In the genomic region with DNA sequence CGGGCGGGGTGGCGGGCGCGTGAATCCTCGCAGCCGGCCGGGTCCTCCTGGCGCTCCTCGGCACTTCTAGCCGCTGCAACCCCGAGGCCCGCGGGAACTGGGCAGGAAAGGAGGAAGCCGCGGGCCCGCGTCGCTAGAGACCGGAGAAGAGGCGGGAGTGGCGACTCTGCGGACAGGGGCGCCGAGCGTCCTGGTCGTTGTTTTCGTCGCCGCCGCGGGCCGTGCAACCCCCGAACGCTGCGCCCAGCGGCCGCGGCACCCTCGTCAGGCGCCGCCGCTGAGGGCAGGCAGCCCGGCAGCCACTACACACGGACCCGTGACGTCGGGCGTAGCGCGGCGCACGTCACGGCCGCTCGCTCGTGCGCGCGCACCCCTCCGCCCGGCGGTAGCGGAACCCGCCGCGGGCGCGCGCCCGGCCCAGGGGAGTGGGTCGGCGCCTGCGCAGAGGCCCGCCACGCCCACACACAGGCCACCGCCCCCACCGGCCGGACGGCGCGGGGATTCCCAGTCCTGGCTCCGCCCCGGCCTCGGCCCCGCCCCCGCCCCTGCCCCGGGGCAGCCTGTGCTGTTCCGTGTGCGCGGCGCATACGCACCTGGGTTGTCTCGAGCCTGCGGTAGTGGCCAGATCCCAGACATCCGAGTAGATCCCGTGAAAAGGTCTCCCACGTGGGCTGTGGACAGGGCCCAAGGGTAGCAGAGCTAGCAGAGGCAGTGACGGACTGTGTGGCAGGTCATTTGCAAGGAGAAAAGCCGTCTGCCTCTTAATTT, we compare ENCODE assay signal across 8 cellular contexts. TPM values are rescaled to one million over a fixed set of nuclear protein-coding genes. Genes with fewer than 3 reads are reported as not detected.
DNase-seq lines count a peak whose midpoint lies in the region; ATAC-seq and TF ChIP-seq lines count a peak whose summit lies in the region.

A gene with protein sequence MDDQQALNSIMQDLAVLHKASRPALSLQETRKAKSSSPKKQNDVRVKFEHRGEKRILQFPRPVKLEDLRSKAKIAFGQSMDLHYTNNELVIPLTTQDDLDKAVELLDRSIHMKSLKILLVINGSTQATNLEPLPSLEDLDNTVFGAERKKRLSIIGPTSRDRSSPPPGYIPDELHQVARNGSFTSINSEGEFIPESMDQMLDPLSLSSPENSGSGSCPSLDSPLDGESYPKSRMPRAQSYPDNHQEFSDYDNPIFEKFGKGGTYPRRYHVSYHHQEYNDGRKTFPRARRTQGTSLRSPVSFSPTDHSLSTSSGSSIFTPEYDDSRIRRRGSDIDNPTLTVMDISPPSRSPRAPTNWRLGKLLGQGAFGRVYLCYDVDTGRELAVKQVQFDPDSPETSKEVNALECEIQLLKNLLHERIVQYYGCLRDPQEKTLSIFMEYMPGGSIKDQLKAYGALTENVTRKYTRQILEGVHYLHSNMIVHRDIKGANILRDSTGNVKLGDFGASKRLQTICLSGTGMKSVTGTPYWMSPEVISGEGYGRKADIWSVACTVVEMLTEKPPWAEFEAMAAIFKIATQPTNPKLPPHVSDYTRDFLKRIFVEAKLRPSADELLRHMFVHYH (minus strand): TSS at position 321 of the 768 bp plus-strand sequence. CDS start 44,846 bp downstream, outside the sequence.

- intact Hi-C loops in ascending aorta (cut with DNase I): loop anchor here (1.0 to 10.0 kb wide), 4 partner anchors 19 to 287 kb away; partner anchors contain the start of gene LIMS2
- intact Hi-C loops in right cardiac atrium (cut with DNase I): no loop called here
- intact Hi-C loops in uterus (cut with DNase I; ENCODE audit: low total_unique reads): no loop called here

- no peaks in the 10 kb centered on the region for H3K9me3 ChIP-seq in ascending aorta
- no peaks in the 10 kb centered on the region for H3K9me3 ChIP-seq in right cardiac atrium (ENCODE audit: control insufficient read depth, low read length)
- H3K9me3 ChIP-seq in uterus: no peaks in the 10 kb centered on the region

- no peaks in the 10 kb centered on the region for H3K9me3 Mint-ChIP-seq in T-helper 2 cell treated with Interferon-gamma antibody and Interleukin-4, amounts not matched to agents 5 μg/mL and 100 μg/mL, for 36 hours

- WGBS in right cardiac atrium: under 1% methylated on average over 100 of the region's 100 CpGs

- TF ChIP-seq CTCF in ascending aorta (IDR thresholded peaks at IDR 0.05): no peak
- peak in 1 of 4 experiments; percentile 14 for TF ChIP-seq CTCF in uterus (IDR thresholded peaks at IDR 0.05)

- peaks cover 58% of the 10 kb centered on the region for H3K4me1 Mint-ChIP-seq in T-helper 2 cell treated with Interferon-gamma antibody and Interleukin-4, amounts not matched to agents 5 μg/mL and 100 μg/mL, for 36 hours (ENCODE audit: low read depth)

- H3K4me3 Mint-ChIP-seq in T-helper 2 cell treated with Interferon-gamma antibody and Interleukin-4, amounts not matched to agents 5 μg/mL and 100 μg/mL, for 36 hours: peak within 1 kb of the TSS; percentile 90

- H3K27ac Mint-ChIP-seq in T-helper 2 cell treated with Interferon-gamma antibody and Interleukin-4, amounts not matched to agents 5 μg/mL and 100 μg/mL, for 36 hours: peak within 1 kb of the TSS; percentile 97

- H3K4me3 ChIP-seq in ascending aorta: peak within 1 kb of the TSS; percentile 90 to 99
- peak within 1 kb of the TSS; percentile 88 for H3K4me3 ChIP-seq in right cardiac atrium (ENCODE audit: low read length)
- peak within 1 kb of the TSS; percentile 60 to 100 for H3K4me3 ChIP-seq in uterus

- H3K27me3 ChIP-seq in ascending aorta (no peaks in the 10 kb centered on the region), right cardiac atrium (ENCODE audit: control insufficient read depth, insufficient read depth) (no peaks in the 10 kb centered on the region), uterus (no peaks in the 10 kb centered on the region)

- peaks cover 8 to 15% of the 10 kb centered on the region in 2 donors for H3K4me1 ChIP-seq in ascending aorta
- H3K4me1 ChIP-seq in right cardiac atrium (ENCODE audit: control insufficient read depth, insufficient read depth, low read length): no peaks in the 10 kb centered on the region
- H3K4me1 ChIP-seq in uterus: peaks cover 0 to 5% of the 10 kb centered on the region in 2 donors

- DNase-seq in NCI-H1694 treated with DMSO at 0.1 percent for 48 hours (lab: John Stamatoyannopoulos, UW) (peak; percentile 83), ascending aorta (ENCODE audit: low spot score in 2 of 2) (peak; percentile 77 to 96), right cardiac atrium (peak; percentile 93 to 98 (median 98)), putamen (ENCODE audit: low spot score) (peak; percentile 93), uterus (peak; percentile 92 to 95)
- peak; percentile 90 for DNase-seq in T-helper 2 cell treated with Interferon-gamma antibody and Interleukin-4, amounts not matched to agents 5 μg/mL and 100 μg/mL, for 36 hours (ENCODE audit: low spot score)

- H3K27me3 Mint-ChIP-seq in T-helper 2 cell treated with Interferon-gamma antibody and Interleukin-4, amounts not matched to agents 5 μg/mL and 100 μg/mL, for 36 hours (ENCODE audit: low read depth): no peaks in the 10 kb centered on the region

- ATAC-seq in GM18502 (IDR thresholded peaks at IDR 0.05; ENCODE audit: poor library complexity, unreplicated experiment) (peak; percentile 80), HG02885 (IDR thresholded peaks at IDR 0.05; ENCODE audit: poor library complexity, unreplicated experiment) (peak; percentile 79), right cardiac atrium (peak; percentile 96)

- peak; percentile 79 to 97 for TF ChIP-seq POLR2A in uterus (IDR thresholded peaks at IDR 0.05)

- H3K27ac ChIP-seq in ascending aorta (peak within 1 kb of the TSS; percentile 98 to 100), right cardiac atrium (ENCODE audit: low read length) (peak within 1 kb of the TSS; percentile 93), uterus (peak within 1 kb of the TSS; percentile 97 to 100)

- peaks cover 7% of the 10 kb centered on the region for H3K36me3 Mint-ChIP-seq in T-helper 2 cell treated with Interferon-gamma antibody and Interleukin-4, amounts not matched to agents 5 μg/mL and 100 μg/mL, for 36 hours (ENCODE audit: low read depth)

- no peaks in the 10 kb centered on the region for H3K36me3 ChIP-seq in ascending aorta
- H3K36me3 ChIP-seq in uterus: no peaks in the 10 kb centered on the region

RNA-seq across cellular contexts. Expression of the gene that starts here (rescaled TPM):
- total RNA-seq in ascending aorta (47.7 TPM), right cardiac atrium (10 to 100 TPM; 25.9 to 34.3 (median 32.1) TPM), uterus (10 to 100 TPM; 25.9 to 98.4 (median 75.0) TPM)
- 4.3 TPM for polyA plus RNA-seq in right cardiac atrium

Comparison
In these comparisons a context has a peak if more than half of its experiments do, and no peak if none do; other contexts are left out.
1. Peak in every context shown above with its lines: DNase-seq, ATAC-seq, H3K4me3 ChIP-seq and H3K27ac ChIP-seq.